In the genomic region with DNA sequence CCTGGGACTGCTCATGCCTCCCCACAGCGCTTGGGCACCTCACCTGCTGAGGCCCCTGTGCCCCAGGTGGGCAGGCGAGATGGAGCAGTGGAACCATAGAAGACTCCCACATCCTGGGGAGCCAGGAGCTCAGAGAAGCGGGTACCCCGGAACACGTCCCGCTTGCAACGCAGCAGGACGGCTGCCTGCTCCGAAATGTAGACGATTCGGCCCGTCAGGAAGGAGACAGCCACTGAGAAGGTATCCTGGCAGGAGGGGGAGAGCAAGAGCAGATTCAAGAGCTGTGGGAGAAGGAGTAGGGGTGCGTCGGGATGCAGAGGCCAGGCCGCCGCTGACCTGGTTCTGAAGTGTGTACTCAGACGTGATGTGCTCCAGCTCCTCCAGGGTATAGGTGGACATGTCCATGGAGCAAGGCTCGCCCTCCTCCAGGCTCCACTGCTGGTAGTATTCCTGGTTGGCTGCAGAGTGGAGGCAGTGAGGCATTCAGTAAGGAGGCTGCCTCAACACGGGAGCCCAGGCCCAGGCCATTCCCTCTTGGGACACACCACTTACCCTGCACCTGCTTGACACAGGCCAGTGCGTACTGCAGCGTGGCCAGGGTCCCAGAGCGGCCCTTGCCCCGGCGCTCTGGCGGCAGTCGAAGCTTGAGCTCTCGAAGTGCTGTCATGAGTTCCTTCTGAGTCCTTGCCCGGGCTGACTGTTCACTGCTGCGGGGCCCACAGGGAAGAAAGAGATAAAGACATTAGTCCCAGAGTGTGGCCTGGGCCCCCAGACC, we compare ENCODE assay signal across 8 cellular contexts. TPM values are rescaled to one million over a fixed set of nuclear protein-coding genes. Genes with fewer than 3 reads are reported as not detected.
DNase-seq lines count a peak whose midpoint lies in the region; ATAC-seq and TF ChIP-seq lines count a peak whose summit lies in the region.
"Had no signal": no experiment of that assay in that cellular context is flagged by ENCODE, and none has a peak within 500 bp of the region (broad histone marks: within the 10 kb centered on the region; RNA-seq: fewer than 3 reads in every experiment).

No MANE protein-coding gene starts in this region.

- ATAC-seq in left cardiac atrium (no peak), memory B cell (ENCODE audit: low read depth) (no peak), upper lobe of left lung (ENCODE audit: low FRiP score in 2 of 2) (no peak), HG02798 (IDR thresholded peaks at IDR 0.05; ENCODE audit: poor library complexity, unreplicated experiment) (no peak), GM21515 (IDR thresholded peaks at IDR 0.05; ENCODE audit: unreplicated experiment) (no peak)

- peak overlapping the region; percentile 19 for H3K4me3 Mint-ChIP-seq in memory B cell

- H3K9me3 ChIP-seq in cardiac muscle cell (ENCODE audit: low read depth) (no peaks in the 10 kb centered on the region), upper lobe of left lung (no peaks in the 10 kb centered on the region)

- no peak for TF ChIP-seq CTCF in cardiac muscle cell (IDR thresholded peaks at IDR 0.05; ENCODE audit: low read depth, low read length)
- TF ChIP-seq CTCF in upper lobe of left lung (IDR thresholded peaks at IDR 0.05) = no peak

- H3K27me3 ChIP-seq in cardiac muscle cell = no peaks in the 10 kb centered on the region
- H3K27me3 ChIP-seq in upper lobe of left lung = no peaks in the 10 kb centered on the region

- no peak for DNase-seq in cardiac muscle cell (ENCODE audit: low read depth in 1 of 2, low spot score in 1 of 2)
- DNase-seq in left cardiac atrium = no peak
- no peak for DNase-seq in memory B cell (ENCODE audit: low spot score in 2 of 2)
- DNase-seq in upper lobe of left lung = peak in 1 of 2 donors; percentile 78
- DNase-seq: activated effector memory CD4-positive, alpha-beta T cell treated with Interleukin-2 at 50 U/mL for 16 hours; occipital lobe had no signal

- H3K4me1 Mint-ChIP-seq in memory B cell = peaks cover 33% of the 10 kb centered on the region

- no peaks in the 10 kb centered on the region for H3K9me3 Mint-ChIP-seq in memory B cell

- peaks cover 31% of the 10 kb centered on the region for H3K4me1 ChIP-seq in cardiac muscle cell (ENCODE audit: low read depth)
- peaks cover 31 to 57% (median 35%) of the 10 kb centered on the region in 4 donors for H3K4me1 ChIP-seq in upper lobe of left lung

- peaks cover 29% of the 10 kb centered on the region for H3K36me3 Mint-ChIP-seq in memory B cell

- H3K4me3 ChIP-seq in cardiac muscle cell (no peak overlapping the region), upper lobe of left lung (peak overlapping the region in 1 of 4 donors; percentile 85)

- 92 to 94% methylated on average over 18 to 29 of the region's 29 CpGs for WGBS in upper lobe of left lung, 2 donors

- no peak for TF ChIP-seq EP300 in upper lobe of left lung (IDR thresholded peaks at IDR 0.05)

- intact Hi-C loops in left cardiac atrium (cut with DNase I) = no loop called here

- peaks cover 42% of the 10 kb centered on the region for H3K36me3 ChIP-seq in cardiac muscle cell
- H3K36me3 ChIP-seq in upper lobe of left lung = peaks cover 61 to 72% (median 67%) of the 10 kb centered on the region in 4 donors

- H3K27ac ChIP-seq in cardiac muscle cell (peak overlapping the region; percentile 97), upper lobe of left lung (peak overlapping the region; percentile 98 to 100 (median 99))

- TF ChIP-seq POLR2A in upper lobe of left lung (IDR thresholded peaks at IDR 0.05) = no peak

- no peaks in the 10 kb centered on the region for H3K27me3 Mint-ChIP-seq in memory B cell

- H3K27ac Mint-ChIP-seq in memory B cell = peak overlapping the region; percentile 91

RNA-seq across cellular contexts. Expression of gene PER1, which starts 2.6 kb away (rescaled TPM):
- total RNA-seq in cardiac muscle cell (42.3 and 51.9 TPM in 2 replicates), left cardiac atrium (100 to 1,000 TPM; 125 to 134 TPM), upper lobe of left lung (100 to 1,000 TPM; 112 to 358 (median 288) TPM)
- polyA plus RNA-seq in cardiac muscle cell = 28.2 and 47.7 TPM in 2 replicates

RNA-seq across cellular contexts. Expression of gene VAMP2, which starts 13.1 kb away (rescaled TPM):
- total RNA-seq in cardiac muscle cell (22.5 and 35.7 TPM in 2 replicates), left cardiac atrium (10 to 100 TPM; 59.1 to 72.3 TPM), upper lobe of left lung (10 to 100 TPM; 27.2 to 75.8 (median 49.8) TPM)
- polyA plus RNA-seq in cardiac muscle cell = 102 and 118 TPM in 2 replicates

RNA-seq across cellular contexts. Expression of gene HES7, which starts 25.7 kb away (rescaled TPM):
- 0.32 and 6.2 TPM in 2 replicates for total RNA-seq in cardiac muscle cell
- polyA plus RNA-seq in cardiac muscle cell = 1.1 and 1.5 TPM in 2 replicates
- under 1 TPM; 0.38 to 0.47 TPM for total RNA-seq in left cardiac atrium
- total RNA-seq in upper lobe of left lung = 1 to 10 TPM in 1 of 6 donors, not detected in 5; 4.9 TPM

RNA-seq across cellular contexts. Expression of gene TMEM107, which starts 26.6 kb away (rescaled TPM):
- 39.8 and 40.7 TPM in 2 replicates for total RNA-seq in cardiac muscle cell
- polyA plus RNA-seq in cardiac muscle cell = 54.6 and 62.4 TPM in 2 replicates
- 1 to 10 TPM; 6.8 to 8.0 TPM for total RNA-seq in left cardiac atrium
- 10 to 100 TPM; 11.5 to 32.5 (median 17.3) TPM for total RNA-seq in upper lobe of left lung

RNA-seq across cellular contexts. Expression of gene ALOXE3, which starts 31.3 kb away (rescaled TPM):
- total RNA-seq in cardiac muscle cell = not detected in 2 replicates
- polyA plus RNA-seq in cardiac muscle cell = 0.10 TPM in 1 of 2 replicates, not detected in the other
- total RNA-seq in left cardiac atrium = not detected
- not detected for total RNA-seq in upper lobe of left lung
